ENCODE assay signal across 25 cellular contexts in the genomic region with DNA sequence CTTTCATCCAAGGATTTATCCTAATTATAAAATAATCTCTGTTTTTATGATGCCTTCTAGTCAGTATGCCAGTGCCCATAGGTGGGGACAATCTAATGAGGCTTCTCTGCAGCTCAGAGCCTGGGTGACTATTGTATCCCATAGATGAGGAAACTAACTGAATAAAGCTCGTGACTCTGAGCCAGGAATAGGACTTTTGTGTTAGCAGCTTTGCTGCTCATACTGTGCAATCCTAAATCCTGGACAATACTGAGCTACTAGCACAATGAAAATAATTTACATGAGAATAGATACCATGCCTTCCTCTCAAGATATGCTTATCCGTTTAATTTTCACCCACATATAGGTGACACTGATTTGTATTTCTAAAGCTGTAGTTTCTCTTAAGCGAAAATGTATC.
"Had no signal": no experiment of that assay in that cellular context is flagged by ENCODE, and none has a peak within 500 bp of the region (broad histone marks: within the 10 kb centered on the region; RNA-seq: fewer than 3 reads in every experiment).

No MANE protein-coding gene starts in this region.

- DNase-seq: activated CD4-positive, alpha-beta T cell treated with anti-CD3 and anti-CD28 coated beads for 1 hour; activated CD4-positive, alpha-beta T cell treated with anti-CD3 and anti-CD28 coated beads, Interleukin-2, amount 50 U/mL, for 1 hour; activated CD8-positive, alpha-beta T cell treated with anti-CD3 and anti-CD28 coated beads, Interleukin-2, amount 10 ng/mL, durations not matched to agents 7 days and 5 days; activated gamma-delta T cell treated with Interleukin-2 at 50 U/mL for 16 hours; activated T-cell treated with anti-CD3 and anti-CD28 coated beads, Interleukin-2, amount 50 U/mL, for 1 hour; aorta; brain microvascular endothelial cell; central memory CD4-positive, alpha-beta T cell; heart right ventricle; left lung; nephron progenitor cell; occipital lobe; posterior cingulate gyrus; right lobe of liver; small intestine; stimulated activated CD4-positive, alpha-beta T cell treated with anti-CD3 and anti-CD28 coated beads, Interleukin-2, amount 100 ng/mL, for 24 hours; stimulated activated naive CD8-positive, alpha-beta T cell treated with anti-CD3 and anti-CD28 coated beads, Interleukin-15, amount 100 ng/mL, for 72 hours; T-helper 1 cell; tibial artery; WERI-Rb-1 had no signal

- H3K27ac ChIP-seq: brain microvascular endothelial cell, heart right ventricle, left lung, right lobe of liver, tibial artery, WERI-Rb-1 had no signal

- H3K27ac Mint-ChIP-seq: activated CD8-positive, alpha-beta T cell treated with anti-CD3 and anti-CD28 coated beads, Interleukin-2, amount 10 ng/mL, durations not matched to agents 7 days and 5 days; activated naive CD4-positive, alpha-beta T cell treated with anti-CD3 and anti-CD28 coated beads, Interleukin-2, amount 50 U/mL, for 24 hours; nephron progenitor cell; stimulated activated effector memory CD8-positive, alpha-beta T cell treated with anti-CD3 and anti-CD28 coated beads, Interleukin-12 subunit alpha, Interleukin-12 subunit beta, amount 100 ng/mL, for 72 hours; stimulated activated naive CD8-positive, alpha-beta T cell treated with anti-CD3 and anti-CD28 coated beads, Interleukin-15, amount 100 ng/mL, for 72 hours had no signal

- H3K4me1 Mint-ChIP-seq: activated naive CD4-positive, alpha-beta T cell treated with anti-CD3 and anti-CD28 coated beads, Interleukin-2, amount 50 U/mL, for 24 hours; nephron progenitor cell; stimulated activated effector memory CD8-positive, alpha-beta T cell treated with anti-CD3 and anti-CD28 coated beads, Interleukin-12 subunit alpha, Interleukin-12 subunit beta, amount 100 ng/mL, for 72 hours; stimulated activated naive CD8-positive, alpha-beta T cell treated with anti-CD3 and anti-CD28 coated beads, Interleukin-15, amount 100 ng/mL, for 72 hours had no signal

- FAIRE-seq: colon, small intestine, TTC549 had no signal

- H3K9me3 Mint-ChIP-seq: activated naive CD4-positive, alpha-beta T cell treated with anti-CD3 and anti-CD28 coated beads, Interleukin-2, amount 50 U/mL, for 24 hours; nephron progenitor cell; stimulated activated effector memory CD8-positive, alpha-beta T cell treated with anti-CD3 and anti-CD28 coated beads, Interleukin-12 subunit alpha, Interleukin-12 subunit beta, amount 100 ng/mL, for 72 hours; stimulated activated naive CD8-positive, alpha-beta T cell treated with anti-CD3 and anti-CD28 coated beads, Interleukin-15, amount 100 ng/mL, for 72 hours had no signal

- H3K4me3 Mint-ChIP-seq: activated CD8-positive, alpha-beta T cell treated with anti-CD3 and anti-CD28 coated beads, Interleukin-2, amount 10 ng/mL, durations not matched to agents 7 days and 5 days; activated naive CD4-positive, alpha-beta T cell treated with anti-CD3 and anti-CD28 coated beads, Interleukin-2, amount 50 U/mL, for 24 hours; nephron progenitor cell; stimulated activated effector memory CD8-positive, alpha-beta T cell treated with anti-CD3 and anti-CD28 coated beads, Interleukin-12 subunit alpha, Interleukin-12 subunit beta, amount 100 ng/mL, for 72 hours; stimulated activated naive CD8-positive, alpha-beta T cell treated with anti-CD3 and anti-CD28 coated beads, Interleukin-15, amount 100 ng/mL, for 72 hours had no signal

- H3K27me3 Mint-ChIP-seq: activated naive CD4-positive, alpha-beta T cell treated with anti-CD3 and anti-CD28 coated beads, Interleukin-2, amount 50 U/mL, for 24 hours; stimulated activated naive CD8-positive, alpha-beta T cell treated with anti-CD3 and anti-CD28 coated beads, Interleukin-15, amount 100 ng/mL, for 72 hours had no signal

- H3K27me3 ChIP-seq: brain microvascular endothelial cell, heart right ventricle, left lung, right lobe of liver, tibial artery had no signal

- H3K36me3 ChIP-seq: brain microvascular endothelial cell, heart right ventricle, left lung, right lobe of liver, tibial artery, WERI-Rb-1 had no signal

- H3K4me3 ChIP-seq: heart right ventricle, left lung, lung, right lobe of liver, tibial artery had no signal

- H3K36me3 Mint-ChIP-seq: activated naive CD4-positive, alpha-beta T cell treated with anti-CD3 and anti-CD28 coated beads, Interleukin-2, amount 50 U/mL, for 24 hours; stimulated activated effector memory CD8-positive, alpha-beta T cell treated with anti-CD3 and anti-CD28 coated beads, Interleukin-12 subunit alpha, Interleukin-12 subunit beta, amount 100 ng/mL, for 72 hours had no signal

- H3K9me3 ChIP-seq: heart right ventricle, left lung, right lobe of liver, tibial artery had no signal
